In the genomic region with DNA sequence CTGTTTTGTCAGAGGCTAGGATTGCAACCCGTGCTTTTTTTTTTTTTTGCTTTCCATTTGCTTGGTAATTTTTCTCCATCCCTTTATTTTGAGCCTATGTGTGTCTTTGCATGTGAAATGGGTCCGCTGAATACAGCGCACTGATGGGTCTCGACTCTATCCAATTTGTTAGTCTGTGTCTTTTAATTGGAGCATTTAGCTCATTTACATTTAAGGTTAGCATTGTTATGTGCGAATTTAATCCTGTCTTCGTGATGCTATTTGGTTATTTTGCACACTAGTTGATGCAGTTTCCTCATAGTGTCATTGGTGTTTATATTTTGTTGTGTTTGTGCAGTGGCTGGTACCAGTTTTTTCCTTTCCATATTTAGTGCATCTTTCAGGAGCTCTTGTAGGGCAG, we compare ENCODE assay signal across 12 cellular contexts. TPM values are rescaled to one million over a fixed set of nuclear protein-coding genes. Genes with fewer than 3 reads are reported as not detected.
"Had no signal": no experiment of that assay in that cellular context is flagged by ENCODE, and none has a peak within 500 bp of the region (broad histone marks: within the 10 kb centered on the region; RNA-seq: fewer than 3 reads in every experiment).

No MANE protein-coding gene starts in this region.

- H3K4me3 ChIP-seq: GM23248, GM23338, HAP-1 had no signal

- ATAC-seq: GM23338, HCT116 had no signal

- H3K4me1 Mint-ChIP-seq: GM23338 had no signal

- H3K27ac Mint-ChIP-seq: GM23338, H9, HFFc6 had no signal

- H3K9me3 Mint-ChIP-seq: GM23338, HFFc6 had no signal

- H3K9me3 ChIP-seq: HAP-1 had no signal

- H2AFZ ChIP-seq: GM23248, GM23338 had no signal

- H3K4me1 ChIP-seq: HAP-1 had no signal

- DNase-seq: GM23248, GOT3, H7, H9, HCEC 1CT, HFFc6 had no signal

- FAIRE-seq: H1, H54 had no signal

- H3K4me2 ChIP-seq: GM23338 had no signal

- H3K27ac ChIP-seq: GM23248 had no signal

- H3K36me3 ChIP-seq: HAP-1 had no signal

- H3K9ac ChIP-seq: GM23248 had no signal

- H3K4me3 Mint-ChIP-seq: GM23338, H9, HFFc6 had no signal

RNA-seq across cellular contexts. Expression of a gene that starts 36.2 kb away (rescaled TPM):
- total RNA-seq: GM23248, GM23338, H1, H4, H7, H9, HFFc6 had no signal
- polyA plus RNA-seq: GM23248, GM23338, H1 had no signal

RNA-seq across cellular contexts. Expression of a gene that starts 56.4 kb away (rescaled TPM):
- total RNA-seq: GM23248, GM23338, H1, H4, H7, H9, HFFc6 had no signal
- polyA plus RNA-seq: GM23248, GM23338, H1 had no signal

RNA-seq across cellular contexts. Expression of a gene that starts 59.8 kb away (rescaled TPM):
- total RNA-seq: GM23248, GM23338, H1, H4, H7, H9, HFFc6 had no signal
- polyA plus RNA-seq: GM23248, GM23338, H1 had no signal
